Comparison of ENCODE assay signal across 8 cellular contexts in the genomic region with DNA sequence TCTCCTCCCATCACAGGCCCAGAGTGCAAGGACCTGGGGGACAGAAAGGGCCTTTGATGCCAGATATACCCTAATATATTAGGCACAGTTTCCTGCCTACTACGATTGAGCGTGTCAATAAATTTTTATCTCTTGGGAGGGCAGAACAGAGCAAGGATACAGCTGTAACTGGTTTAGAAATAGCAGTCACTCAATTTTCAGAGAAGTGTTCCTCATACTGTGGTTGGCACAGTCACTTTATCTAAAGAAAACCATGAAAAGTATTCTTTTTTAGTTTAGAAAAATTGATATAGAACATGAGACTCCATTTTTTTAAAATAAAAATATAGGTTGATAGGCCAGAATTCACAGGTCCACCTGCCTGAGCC. TPM values are rescaled to one million over a fixed set of nuclear protein-coding genes. Genes with fewer than 3 reads are reported as not detected.
DNase-seq lines count a peak whose midpoint lies in the region; ATAC-seq, FAIRE-seq and TF ChIP-seq lines count a peak whose summit lies in the region.

No MANE protein-coding gene starts in this region.

- no peak overlapping the region for H3K23ac ChIP-seq in trophoblast cell (ENCODE audit: low read length)

- no peaks in the 10 kb centered on the region for H3K36me3 ChIP-seq in colonic mucosa
- no peaks in the 10 kb centered on the region for H3K36me3 ChIP-seq in trophoblast cell (ENCODE audit: control insufficient read depth in 1 of 2, insufficient read depth in 2 of 2, low read length in 2 of 2)

- no peak overlapping the region for H2AK5ac ChIP-seq in trophoblast cell (ENCODE audit: low read length)

- H3K9me3 ChIP-seq in colonic mucosa (no peaks in the 10 kb centered on the region), trophoblast cell (ENCODE audit: insufficient read depth, low read depth, low read length) (no peaks in the 10 kb centered on the region)

- H3K4me3 ChIP-seq in GM12865 (ENCODE audit: low read depth, low read length) (peak overlapping the region; percentile 59), colonic mucosa (peak overlapping the region; percentile 67), trophoblast cell (ENCODE audit: low read depth, low read length) (no peak overlapping the region)

- no peak overlapping the region for H2AFZ ChIP-seq in trophoblast cell (ENCODE audit: insufficient read depth, low read length, poor library complexity)

- H3K14ac ChIP-seq in trophoblast cell (ENCODE audit: low read length), result no peak overlapping the region

- no peak overlapping the region for H3K18ac ChIP-seq in trophoblast cell (ENCODE audit: low read length)

- peak; percentile 12 for ATAC-seq in HG03354 (IDR thresholded peaks at IDR 0.05; ENCODE audit: poor library complexity, severe bottlenecking, unreplicated experiment)
- ATAC-seq in HG02763 (IDR thresholded peaks at IDR 0.05; ENCODE audit: unreplicated experiment), result no peak

- peaks cover 2% of the 10 kb centered on the region for H3K79me1 ChIP-seq in trophoblast cell (ENCODE audit: low read length)

- DNase-seq in GM12865 (ENCODE audit: low read depth) (no peak), colonic mucosa (no peak), trophoblast cell (no peak), D721Med (ENCODE audit: insufficient read length, low spot score) (no peak), dedifferentiated amniotic fluid mesenchymal stem cell (ENCODE audit: extremely low spot score) (no peak), hepatic stellate cell (ENCODE audit: low spot score) (no peak)

- H2BK120ac ChIP-seq in trophoblast cell (ENCODE audit: insufficient read depth, low read length, poor library complexity), result no peak overlapping the region

- H3K27me3 ChIP-seq in colonic mucosa (no peaks in the 10 kb centered on the region), trophoblast cell (ENCODE audit: insufficient read depth, low read length) (no peaks in the 10 kb centered on the region)

- no peak overlapping the region for H3K9ac ChIP-seq in colonic mucosa (ENCODE audit: low read depth in 2 of 2, low read length in 2 of 2)
- no peak overlapping the region for H3K9ac ChIP-seq in trophoblast cell (ENCODE audit: low read length)

- TF ChIP-seq CTCF in GM12865 (IDR thresholded peaks at IDR 0.05; ENCODE audit: insufficient read depth, low read depth, low read length, missing control alignments) (no peak), colonic mucosa (IDR thresholded peaks at IDR 0.05) (no peak), D721Med (IDR thresholded peaks at IDR 0.05; ENCODE audit: insufficient read depth, missing control alignments) (no peak)

- intact Hi-C loops in colonic mucosa (cut with DNase I), result no loop called here

- no peak for FAIRE-seq in D721Med (lab: Jason Lieb, UNC)

- H4K12ac ChIP-seq in trophoblast cell (ENCODE audit: low read depth, low read length), result no peak overlapping the region

- H2BK12ac ChIP-seq in trophoblast cell (ENCODE audit: low read length), result no peak overlapping the region

- H3K27ac ChIP-seq in colonic mucosa, result no peak overlapping the region
- no peak overlapping the region for H3K27ac ChIP-seq in trophoblast cell (ENCODE audit: low read depth, low read length)

- no peak overlapping the region for H3K4ac ChIP-seq in trophoblast cell (ENCODE audit: low read depth, low read length)

- no peaks in the 10 kb centered on the region for H3K4me1 ChIP-seq in colonic mucosa
- peaks cover 2 to 3% of the 10 kb centered on the region in 2 experiments for H3K4me1 ChIP-seq in trophoblast cell (ENCODE audit: control insufficient read depth in 1 of 2, insufficient read depth in 2 of 2, low read length in 2 of 2)

- H2BK5ac ChIP-seq in trophoblast cell (ENCODE audit: low read depth, low read length, poor library complexity), result no peak overlapping the region

- no peaks in the 10 kb centered on the region for H3K79me2 ChIP-seq in trophoblast cell (ENCODE audit: control insufficient read depth, insufficient read depth, low read length, poor library complexity)

- WGBS in trophoblast cell (ENCODE audit: extremely low coverage, insufficient coverage, insufficient read length), result no CpG with 5 or more reads among the region's 2 CpGs

- H4K8ac ChIP-seq in trophoblast cell (ENCODE audit: low read depth, low read length), result no peak overlapping the region

- peak overlapping the region; percentile 99 for H3K4me2 ChIP-seq in trophoblast cell (ENCODE audit: low read length)

- H4K91ac ChIP-seq in trophoblast cell (ENCODE audit: low read depth, low read length), result no peak overlapping the region

RNA-seq across cellular contexts. Expression of a gene that starts 0.5 kb away (rescaled TPM):
- 1 to 10 TPM; 5.6 to 6.1 TPM for total RNA-seq in colonic mucosa
- 6.0 and 6.2 TPM in 2 replicates for polyA plus RNA-seq in trophoblast cell (2013)

RNA-seq across cellular contexts. Expression of a gene that starts 19.2 kb away (rescaled TPM):
- total RNA-seq in colonic mucosa, result 1 to 10 TPM; 2.3 to 2.9 TPM
- polyA plus RNA-seq in trophoblast cell (2013), result 1.7 TPM in 2 replicates

RNA-seq across cellular contexts. Expression of a gene that starts 32.5 kb away (rescaled TPM):
- 1 to 10 TPM; 2.0 to 2.1 TPM for total RNA-seq in colonic mucosa
- 1.5 and 1.7 TPM in 2 replicates for polyA plus RNA-seq in trophoblast cell (2013)

RNA-seq across cellular contexts. Expression of a gene that starts 41.7 kb away (rescaled TPM):
- 1 to 10 TPM; 1.2 to 2.4 TPM for total RNA-seq in colonic mucosa
- polyA plus RNA-seq in trophoblast cell (2013), result 7.2 and 7.7 TPM in 2 replicates

RNA-seq across cellular contexts. Expression of a gene that starts 48.4 kb away (rescaled TPM):
- 1 to 10 TPM; 8.1 to 8.7 TPM for total RNA-seq in colonic mucosa
- polyA plus RNA-seq in trophoblast cell (2013), result 6.4 and 6.9 TPM in 2 replicates
